Comparison of ENCODE assay signal across 31 cellular contexts in the genomic region with DNA sequence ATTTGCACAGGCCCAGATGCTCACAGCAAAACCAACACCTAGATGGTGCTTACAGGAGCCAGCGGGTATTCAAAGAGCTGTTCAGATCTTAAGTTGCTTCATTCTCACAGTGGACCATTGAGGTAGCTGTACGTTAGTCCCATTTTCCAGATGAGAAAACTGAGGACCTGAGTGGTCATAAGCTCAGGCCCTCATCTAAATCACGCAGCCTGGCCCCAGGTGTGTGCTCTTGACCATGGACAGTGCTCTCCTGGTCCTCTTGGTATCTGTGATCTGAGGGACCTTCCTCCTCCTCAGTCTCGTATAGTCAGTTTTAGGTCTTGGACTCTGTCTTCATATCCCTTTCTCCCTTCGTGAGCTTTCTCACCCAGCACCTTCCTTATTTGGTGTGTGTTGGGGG. TPM values are rescaled to one million over a fixed set of nuclear protein-coding genes. Genes with fewer than 3 reads are reported as not detected.
DNase-seq lines count a peak whose midpoint lies in the region; ATAC-seq and TF ChIP-seq lines count a peak whose summit lies in the region.
"Had no signal": no experiment of that assay in that cellular context is flagged by ENCODE, and none has a peak within 500 bp of the region (broad histone marks: within the 10 kb centered on the region; RNA-seq: fewer than 3 reads in every experiment).

No MANE protein-coding gene starts in this region.

- peak; percentile 4 for DNase-seq in activated naive CD4-positive, alpha-beta T cell treated with anti-CD3 and anti-CD28 coated beads, Interleukin-2, amount 10 ng/mL, durations not matched to agents 7 days and 5 days
- no peak for DNase-seq in activated naive CD4-positive, alpha-beta T cell (lab: John Stamatoyannopoulos, UW)
- DNase-seq in caudate nucleus (lab: John Stamatoyannopoulos, UW) = no peak
- no peak for DNase-seq in nephron progenitor cell
- DNase-seq in uterus = no peak
- no peak for DNase-seq in stimulated activated CD8-positive, alpha-beta memory T cell treated with anti-CD3 and anti-CD28 coated beads, Interleukin-4, amount 100 ng/mL, for 48 hours
- DNase-seq in BE2C = no peak
- DNase-seq: 8988T; activated CD8-positive, alpha-beta T cell treated with anti-CD3 and anti-CD28 coated beads for 36 hours; activated effector memory CD4-positive, alpha-beta T cell treated with Interleukin-2 at 50 U/mL for 16 hours; activated T-cell treated with anti-CD3 and anti-CD28 coated beads for 4 hours; cortex of kidney; endodermal cell; KG1; NCI-H2107; retina; spleen; stimulated activated CD4-positive, alpha-beta T cell treated with anti-CD3 and anti-CD28 coated beads, Interleukin-2, amount 100 ng/mL, for 48 hours; T-cell had no signal

- no peaks in the 10 kb centered on the region for H3K4me1 Mint-ChIP-seq in activated naive CD4-positive, alpha-beta T cell treated with anti-CD3 and anti-CD28 coated beads, Interleukin-2, amount 10 ng/mL, durations not matched to agents 7 days and 5 days
- peaks cover 68% of the 10 kb centered on the region for H3K4me1 Mint-ChIP-seq in nephron progenitor cell
- H3K4me1 Mint-ChIP-seq: stimulated activated memory B cell treated with anti-CD40 and anti-IgM and Interleukin-4, amounts not matched to agents 10 μg/mL and 1 μg/mL and 100 μg/mL, for 72 hours; T-cell had no signal

- H3K4me3 Mint-ChIP-seq in activated naive CD4-positive, alpha-beta T cell treated with anti-CD3 and anti-CD28 coated beads, Interleukin-2, amount 10 ng/mL, durations not matched to agents 7 days and 5 days = no peak overlapping the region
- H3K4me3 Mint-ChIP-seq in nephron progenitor cell = no peak overlapping the region
- H3K4me3 Mint-ChIP-seq: activated CD8-positive, alpha-beta T cell treated with anti-CD3 and anti-CD28 coated beads for 36 hours; endodermal cell; stimulated activated memory B cell treated with anti-CD40 and anti-IgM and Interleukin-4, amounts not matched to agents 10 μg/mL and 1 μg/mL and 100 μg/mL, for 72 hours; T-cell had no signal

- CTCF ChIA-PET in activated naive CD4-positive, alpha-beta T cell treated with anti-CD3 and anti-CD28 coated beads, Interleukin-2, amount 10 ng/mL, durations not matched to agents 7 days and 5 days (lab: Charles Lee) = no interaction called here

- intact Hi-C loops in uterus (cut with DNase I; ENCODE audit: low total_unique reads) = no loop called here

- no peak overlapping the region for H3K27ac Mint-ChIP-seq in activated naive CD4-positive, alpha-beta T cell treated with anti-CD3 and anti-CD28 coated beads, Interleukin-2, amount 10 ng/mL, durations not matched to agents 7 days and 5 days
- H3K27ac Mint-ChIP-seq in nephron progenitor cell = peak overlapping the region; percentile 69
- H3K27ac Mint-ChIP-seq: activated CD8-positive, alpha-beta T cell treated with anti-CD3 and anti-CD28 coated beads for 36 hours; endodermal cell; stimulated activated memory B cell treated with anti-CD40 and anti-IgM and Interleukin-4, amounts not matched to agents 10 μg/mL and 1 μg/mL and 100 μg/mL, for 72 hours; T-cell had no signal

- H3K9me3 ChIP-seq in uterus (no peaks in the 10 kb centered on the region), BE2C (no peaks in the 10 kb centered on the region)
- H3K9me3 ChIP-seq: spleen had no signal

- no peak for TF ChIP-seq POLR2A in uterus (IDR thresholded peaks at IDR 0.05)

- H3K4me3 ChIP-seq in uterus (no peak overlapping the region), BE2C (ENCODE audit: low read depth, low read length) (no peak overlapping the region)
- H3K4me3 ChIP-seq: spleen had no signal

- ATAC-seq in GM18909 (IDR thresholded peaks at IDR 0.05; ENCODE audit: poor library complexity, unreplicated experiment) = no peak
- ATAC-seq: activated CD4-positive, CD25-positive, alpha-beta regulatory T cell treated with anti-CD3 and anti-CD28 coated beads, Interleukin-2, amount 50 U/mL, for 24 hours; activated CD8-positive, alpha-beta T cell treated with anti-CD3 and anti-CD28 coated beads for 36 hours; stimulated activated memory B cell treated with anti-CD40 and anti-IgM and Interleukin-4, amounts not matched to agents 10 μg/mL and 1 μg/mL and 100 μg/mL, for 72 hours; T-cell had no signal

- H3K36me3 ChIP-seq in uterus (no peaks in the 10 kb centered on the region), BE2C (no peaks in the 10 kb centered on the region)

- H3K4me1 ChIP-seq in uterus (peaks cover 0 to 3% of the 10 kb centered on the region in 2 donors), BE2C (no peaks in the 10 kb centered on the region)

- no peaks in the 10 kb centered on the region for H3K36me3 Mint-ChIP-seq in activated naive CD4-positive, alpha-beta T cell treated with anti-CD3 and anti-CD28 coated beads, Interleukin-2, amount 10 ng/mL, durations not matched to agents 7 days and 5 days
- H3K36me3 Mint-ChIP-seq in nephron progenitor cell (ENCODE audit: low read depth) = no peaks in the 10 kb centered on the region
- H3K36me3 Mint-ChIP-seq: stimulated activated memory B cell treated with anti-CD40 and anti-IgM and Interleukin-4, amounts not matched to agents 10 μg/mL and 1 μg/mL and 100 μg/mL, for 72 hours; T-cell had no signal

- H3K27me3 Mint-ChIP-seq in activated naive CD4-positive, alpha-beta T cell treated with anti-CD3 and anti-CD28 coated beads, Interleukin-2, amount 10 ng/mL, durations not matched to agents 7 days and 5 days = peaks cover 9% of the 10 kb centered on the region
- H3K27me3 Mint-ChIP-seq in nephron progenitor cell (ENCODE audit: low read depth, poor library complexity) = peaks cover 3% of the 10 kb centered on the region
- H3K27me3 Mint-ChIP-seq: activated CD8-positive, alpha-beta T cell treated with anti-CD3 and anti-CD28 coated beads for 36 hours; T-cell had no signal

- TF ChIP-seq CTCF in nephron progenitor cell (IDR thresholded peaks at IDR 0.05) (no peak), uterus (IDR thresholded peaks at IDR 0.05) (no peak), BE2C (IDR thresholded peaks at IDR 0.05; ENCODE audit: low read depth, low read length) (no peak)

- H3K27me3 ChIP-seq in uterus = no peaks in the 10 kb centered on the region
- H3K27me3 ChIP-seq in BE2C = no peaks in the 10 kb centered on the region
- H3K27me3 ChIP-seq: spleen had no signal

- no peaks in the 10 kb centered on the region for H3K9me3 Mint-ChIP-seq in activated naive CD4-positive, alpha-beta T cell treated with anti-CD3 and anti-CD28 coated beads, Interleukin-2, amount 10 ng/mL, durations not matched to agents 7 days and 5 days
- H3K9me3 Mint-ChIP-seq in nephron progenitor cell = no peaks in the 10 kb centered on the region
- H3K9me3 Mint-ChIP-seq: activated CD8-positive, alpha-beta T cell treated with anti-CD3 and anti-CD28 coated beads for 36 hours; endodermal cell; stimulated activated memory B cell treated with anti-CD40 and anti-IgM and Interleukin-4, amounts not matched to agents 10 μg/mL and 1 μg/mL and 100 μg/mL, for 72 hours; T-cell had no signal

- H3K27ac ChIP-seq in caudate nucleus (ENCODE audit: low read depth, low read length) (peak overlapping the region; percentile 85), uterus (peak overlapping the region; percentile 80 to 91)

RNA-seq across cellular contexts. Expression of gene HTRA1, which starts 43.7 kb away (rescaled TPM):
- total RNA-seq in uterus = 100 to 1,000 TPM in 3 of 4 donors, 10 to 100 TPM in 1; 98.3 to 153 (median 142) TPM
- not detected for polyA plus RNA-seq in BE2C (2012; ENCODE audit: insufficient read depth, insufficient read length, low read depth)
- total RNA-seq: activated CD8-positive, alpha-beta T cell treated with anti-CD3 and anti-CD28 coated beads for 36 hours; OCI-LY7 had no signal

RNA-seq across cellular contexts. Expression of gene ARMS2, which starts 50.6 kb away (rescaled TPM):
- total RNA-seq in uterus = not detected
- polyA plus RNA-seq in BE2C (2012; ENCODE audit: insufficient read depth, insufficient read length, low read depth) = not detected
- total RNA-seq: activated CD8-positive, alpha-beta T cell treated with anti-CD3 and anti-CD28 coated beads for 36 hours; endodermal cell; fibroblast of lung; H1; kidney; lung microvascular endothelial cell; myocyte; OCI-LY7; omental fat pad; Right ventricle myocardium inferior; spleen; T-cell had no signal
- polyA plus RNA-seq: BJ, fibroblast of lung, H1, spleen had no signal

RNA-seq across cellular contexts. Expression of gene DMBT1, which starts 55.5 kb away (rescaled TPM):
- under 1 TPM in 3 of 4 donors, not detected in 1; under 0.01 to 0.21 (median 0.15) TPM for total RNA-seq in uterus
- not detected for polyA plus RNA-seq in BE2C (2012; ENCODE audit: insufficient read depth, insufficient read length, low read depth)
- total RNA-seq: activated CD8-positive, alpha-beta T cell treated with anti-CD3 and anti-CD28 coated beads for 36 hours; endodermal cell; H1; lung microvascular endothelial cell; OCI-LY7; Right ventricle myocardium inferior had no signal
- polyA plus RNA-seq: fibroblast of lung had no signal
